ENCODE assay signal across 15 cellular contexts in genomic region chr19:4042731-4043082, GRCh38. TPM values are rescaled to one million over a fixed set of nuclear protein-coding genes. Genes with fewer than 3 reads are reported as not detected.
DNase-seq lines count a peak whose midpoint lies in the region; ATAC-seq, FAIRE-seq and TF ChIP-seq lines count a peak whose summit lies in the region.
"Had no signal": no experiment of that assay in that cellular context is flagged by ENCODE, and none has a peak within 500 bp of the region (broad histone marks: within the 10 kb centered on the region; RNA-seq: fewer than 3 reads in every experiment).

No MANE protein-coding gene starts in this region.

- no peak overlapping the region for H3K9ac ChIP-seq in HepG2 (ENCODE audit: insufficient read depth, low read depth, low read length)

- H3K79me2 ChIP-seq in HepG2 (ENCODE audit: insufficient read depth, low read length), result no peaks in the 10 kb centered on the region

- POLR2A ChIA-PET in HepG2 (lab: Yijun Ruan, JAX), result interaction anchor here (2.8 kb wide), 1 partner anchor 10 kb away, joined by 11 read pairs; no protein-coding TSS in a partner anchor

- no peak overlapping the region for H3K4me2 ChIP-seq in HepG2 (ENCODE audit: low read depth, low read length)

- no peak for TF ChIP-seq POLR2A in HepG2 (IDR thresholded peaks at IDR 0.05; ENCODE audit: insufficient read depth in 1 of 2, low read depth in 2 of 2, low read length in 2 of 2)

- TF ChIP-seq CTCF in HepG2 (CRISPR knock-in tag; IDR thresholded peaks at IDR 0.05), result no peak

- H3K27ac ChIP-seq in angular gyrus (ENCODE audit: low read depth, low read length) (peak overlapping the region; percentile 8), HepG2 (ENCODE audit: extremely low read length, insufficient read depth, low read length) (no peak overlapping the region)
- H3K27ac ChIP-seq: uterus had no signal

- H3K9me3 ChIP-seq in HepG2 (ENCODE audit: low read length), result no peaks in the 10 kb centered on the region
- H3K9me3 ChIP-seq: uterus had no signal

- intact Hi-C loops in HepG2 (cut with micrococcal nuclease; ENCODE audit: unreplicated experiment), result no loop called here

- peak; percentile 9 for ATAC-seq in HepG2
- ATAC-seq in stimulated activated effector memory CD8-positive, alpha-beta T cell treated with anti-CD3 and anti-CD28 coated beads, Interleukin-12 subunit alpha, Interleukin-12 subunit beta, amount 100 ng/mL, for 72 hours, result no peak
- ATAC-seq in HG03571 (IDR thresholded peaks at IDR 0.05; ENCODE audit: unreplicated experiment), result no peak
- no peak for ATAC-seq in GM18517 (IDR thresholded peaks at IDR 0.05; ENCODE audit: unreplicated experiment)

- FAIRE-seq in HepG2 (lab: Jason Lieb, UNC), result no peak

- peak; percentile 80 for DNase-seq in H7
- DNase-seq in HepG2 (ENCODE audit: low spot score), result no peak
- no peak for DNase-seq in stimulated activated effector memory CD8-positive, alpha-beta T cell treated with anti-CD3 and anti-CD28 coated beads, Interleukin-12 subunit alpha, Interleukin-12 subunit beta, amount 100 ng/mL, for 72 hours (ENCODE audit: low spot score in 2 of 2)
- no peak for DNase-seq in SKM-1 treated with dmso at 0.1 percent for 144 hours (lab: John Stamatoyannopoulos, UW; ENCODE audit: unreplicated experiment)
- DNase-seq in NCI-H524 treated with DMSO at 0.1 percent for 48 hours (lab: John Stamatoyannopoulos, UW), result no peak
- DNase-seq: glutamatergic neuron; NCI-H1436; NCI-H526; RPMI8226; stimulated activated CD4-positive, alpha-beta T cell treated with anti-CD3 and anti-CD28 coated beads, Interleukin-15, amount 100 ng/mL, for 24 hours; uterus had no signal

- TF ChIP-seq RAD21 in HepG2 (CRISPR knock-in tag; IDR thresholded peaks at IDR 0.05), result no peak

- WGBS in HepG2 (ENCODE audit: low lambda C conversion rate), result 80% methylated on average over 11 of the region's 14 CpGs

- H3K27ac Mint-ChIP-seq in stimulated activated effector memory CD8-positive, alpha-beta T cell treated with anti-CD3 and anti-CD28 coated beads, Interleukin-12 subunit alpha, Interleukin-12 subunit beta, amount 100 ng/mL, for 72 hours, result peak overlapping the region; percentile 82
- H3K27ac Mint-ChIP-seq: activated T-helper 17 cell treated with anti-CD3 and anti-CD28 coated beads, Interleukin-2, amount 50 U/mL, for 72 hours had no signal

- no peaks in the 10 kb centered on the region for H3K9me3 Mint-ChIP-seq in stimulated activated effector memory CD8-positive, alpha-beta T cell treated with anti-CD3 and anti-CD28 coated beads, Interleukin-12 subunit alpha, Interleukin-12 subunit beta, amount 100 ng/mL, for 72 hours
- H3K9me3 Mint-ChIP-seq: activated T-helper 17 cell treated with anti-CD3 and anti-CD28 coated beads, Interleukin-2, amount 50 U/mL, for 72 hours had no signal

- peaks cover 8% of the 10 kb centered on the region; the same call in 1 of the 2 replicates for H4K20me1 ChIP-seq in HepG2 (ENCODE audit: insufficient read depth, low read length)

- no peaks in the 10 kb centered on the region; the same call in 1 of the 2 replicates for H3K4me1 ChIP-seq in HepG2 (ENCODE audit: insufficient read depth, low read length)
- H3K4me1 ChIP-seq: uterus had no signal

- no peak overlapping the region for H2AFZ ChIP-seq in HepG2 (ENCODE audit: low read length)

- H3K4me1 Mint-ChIP-seq in stimulated activated effector memory CD8-positive, alpha-beta T cell treated with anti-CD3 and anti-CD28 coated beads, Interleukin-12 subunit alpha, Interleukin-12 subunit beta, amount 100 ng/mL, for 72 hours, result no peaks in the 10 kb centered on the region
- H3K4me1 Mint-ChIP-seq: activated T-helper 17 cell treated with anti-CD3 and anti-CD28 coated beads, Interleukin-2, amount 50 U/mL, for 72 hours had no signal

- in situ Hi-C loops in HepG2 (cut with HindIII; ENCODE audit: extremely low pct_ligation_motif_present, low pct_unique_long_range_greater_than_20kb), result no loop called here

- TF ChIP-seq EP300 in HepG2 (IDR thresholded peaks at IDR 0.05; ENCODE audit: low read depth in 2 of 2, low read length in 2 of 2), result no peak
- TF ChIP-seq EP300 in HepG2 (CRISPR knock-in tag; IDR thresholded peaks at IDR 0.05; ENCODE audit: borderline replicate concordance), result no peak

- BruUV-seq in HepG2 (replicated peaks; lab: Mats Ljungman, UMichigan), result no TSS peak

- no peak overlapping the region for H3K4me3 ChIP-seq in H7 (ENCODE audit: insufficient read depth, low read depth, low read length)
- H3K4me3 ChIP-seq in HepG2 (replicated peaks in 1 of 3; ENCODE audit: insufficient read depth in 1 of 3, low read depth in 2 of 3, low read length in 3 of 3), result no peak overlapping the region
- H3K4me3 ChIP-seq: uterus had no signal

- H3K27me3 ChIP-seq in H7 (ENCODE audit: control insufficient read depth, insufficient read depth, low read length) (no peaks in the 10 kb centered on the region), HepG2 (ENCODE audit: control insufficient read depth in 1 of 2, insufficient read depth in 2 of 2, low read length in 2 of 2) (no peaks in the 10 kb centered on the region; a peak in 1 of 5 replicates)
- H3K27me3 ChIP-seq: uterus had no signal

- H3K4me3 Mint-ChIP-seq in stimulated activated effector memory CD8-positive, alpha-beta T cell treated with anti-CD3 and anti-CD28 coated beads, Interleukin-12 subunit alpha, Interleukin-12 subunit beta, amount 100 ng/mL, for 72 hours, result no peak overlapping the region
- H3K4me3 Mint-ChIP-seq: activated T-helper 17 cell treated with anti-CD3 and anti-CD28 coated beads, Interleukin-2, amount 50 U/mL, for 72 hours had no signal

- H3K36me3 ChIP-seq in H7 (replicated peaks; ENCODE audit: control insufficient read depth, insufficient read depth, low read length) (no peaks in the 10 kb centered on the region; the same call in 1 of the 2 replicates), HepG2 (replicated peaks in 1 of 2; ENCODE audit: control insufficient read depth in 1 of 2, insufficient read depth in 2 of 2, low read length in 2 of 2) (peaks cover 6 to 10% of the 10 kb centered on the region in 2 experiments; a peak in 4 of 5 replicates)
- H3K36me3 ChIP-seq: uterus had no signal

- H3K36me3 Mint-ChIP-seq in stimulated activated effector memory CD8-positive, alpha-beta T cell treated with anti-CD3 and anti-CD28 coated beads, Interleukin-12 subunit alpha, Interleukin-12 subunit beta, amount 100 ng/mL, for 72 hours, result peaks cover 99% of the 10 kb centered on the region

- CTCF ChIA-PET in HepG2 (lab: Yijun Ruan, JAX; ENCODE audit: low intra/inter-chr PET ratio, low total read pairs), result no interaction called here

RNA-seq across cellular contexts. Expression of gene ZBTB7A, which starts 24.0 kb away (rescaled TPM):
- total RNA-seq in H7 (2014; rRNA removed; shearing (Covaris generic)), result 18.3 and 20.8 TPM in 2 replicates
- 3.5 and 3.6 TPM in 2 replicates for total RNA-seq in HepG2 (2016; rRNA removed; fragmentation: Illumina TruSeq; extraction: Trizol)
- total RNA-seq in HepG2 (2016; cell fraction: cytosol; rRNA removed; fragmentation: Illumina TruSeq; extraction: Trizol; ENCODE audit: low read depth), result 1.8 TPM in 2 replicates
- 2.7 and 3.2 TPM in 2 replicates for total RNA-seq in HepG2 (2016; cell fraction: insoluble cytoplasmic fraction; rRNA removed; fragmentation: Illumina TruSeq; extraction: Trizol)
- total RNA-seq in HepG2 (2016; cell fraction: membrane; rRNA removed; fragmentation: Illumina TruSeq; extraction: Trizol), result 3.7 and 4.3 TPM in 2 replicates
- 3.0 and 3.1 TPM in 2 replicates for total RNA-seq in HepG2 (2016; cell fraction: nucleus; rRNA removed; fragmentation: Illumina TruSeq; extraction: Trizol)
- 4.0 and 5.5 TPM in 2 replicates for polyA plus RNA-seq in HepG2 (2011; rRNA removed)
- polyA plus RNA-seq in HepG2 (2011; cell fraction: cytosol; rRNA removed), result 2.9 and 4.8 TPM in 2 replicates
- 23.5 and 34.3 TPM in 2 replicates for polyA plus RNA-seq in HepG2 (2011; cell fraction: nucleus; rRNA removed)
- 4.7 and 6.0 TPM in 2 replicates for polyA plus RNA-seq in HepG2 (2012)
- 0.96 and 1.2 TPM in 2 replicates for polyA plus RNA-seq in HepG2 (2016; cell fraction: cytosol; fragmentation: Illumina TruSeq; extraction: Trizol; ENCODE audit: low read depth)
- polyA plus RNA-seq in HepG2 (2016; cell fraction: insoluble cytoplasmic fraction; fragmentation: Illumina TruSeq; extraction: Trizol; ENCODE audit: low read depth), result 4.5 and 4.8 TPM in 2 replicates
- polyA plus RNA-seq in HepG2 (2016; cell fraction: membrane; fragmentation: Illumina TruSeq; extraction: Trizol; ENCODE audit: low read depth), result 2.7 and 3.0 TPM in 2 replicates
- 9.7 and 9.9 TPM in 2 replicates for polyA plus RNA-seq in HepG2 (2016; cell fraction: nucleus; fragmentation: Illumina TruSeq; extraction: Trizol; ENCODE audit: insufficient read depth, low read depth)
- polyA minus RNA-seq in HepG2 (2011; rRNA and poly(A)+ RNA removed; ENCODE audit: low replicate concordance), result 4.3 and 12.1 TPM in 2 replicates
- polyA minus RNA-seq in HepG2 (2011; cell fraction: cytosol; rRNA and poly(A)+ RNA removed), result 9.4 and 10.5 TPM in 2 replicates
- 5.0 and 5.4 TPM in 2 replicates for polyA minus RNA-seq in HepG2 (2011; cell fraction: nucleus; rRNA and poly(A)+ RNA removed)

RNA-seq across cellular contexts. Expression of gene PIAS4, which starts 35.2 kb away (rescaled TPM):
- 47.9 and 54.4 TPM in 2 replicates for total RNA-seq in H7 (2014; rRNA removed; shearing (Covaris generic))
- 20.1 and 22.4 TPM in 2 replicates for total RNA-seq in HepG2 (2016; rRNA removed; fragmentation: Illumina TruSeq; extraction: Trizol)
- total RNA-seq in HepG2 (2016; cell fraction: cytosol; rRNA removed; fragmentation: Illumina TruSeq; extraction: Trizol; ENCODE audit: low read depth), result 4.3 and 5.1 TPM in 2 replicates
- 16.7 and 23.3 TPM in 2 replicates for total RNA-seq in HepG2 (2016; cell fraction: insoluble cytoplasmic fraction; rRNA removed; fragmentation: Illumina TruSeq; extraction: Trizol)
- 9.8 and 11.2 TPM in 2 replicates for total RNA-seq in HepG2 (2016; cell fraction: membrane; rRNA removed; fragmentation: Illumina TruSeq; extraction: Trizol)
- 9.7 and 15.2 TPM in 2 replicates for total RNA-seq in HepG2 (2016; cell fraction: nucleus; rRNA removed; fragmentation: Illumina TruSeq; extraction: Trizol)
- polyA plus RNA-seq in HepG2 (2011; rRNA removed), result 8.7 and 9.0 TPM in 2 replicates
- polyA plus RNA-seq in HepG2 (2011; cell fraction: cytosol; rRNA removed), result 11.2 and 43.1 TPM in 2 replicates
- polyA plus RNA-seq in HepG2 (2011; cell fraction: nucleus; rRNA removed), result 22.4 and 27.4 TPM in 2 replicates
- 19.1 and 20.7 TPM in 2 replicates for polyA plus RNA-seq in HepG2 (2012)
- 3.3 and 3.5 TPM in 2 replicates for polyA plus RNA-seq in HepG2 (2016; cell fraction: cytosol; fragmentation: Illumina TruSeq; extraction: Trizol; ENCODE audit: low read depth)
- 18.2 and 33.3 TPM in 2 replicates for polyA plus RNA-seq in HepG2 (2016; cell fraction: insoluble cytoplasmic fraction; fragmentation: Illumina TruSeq; extraction: Trizol; ENCODE audit: low read depth)
- polyA plus RNA-seq in HepG2 (2016; cell fraction: membrane; fragmentation: Illumina TruSeq; extraction: Trizol; ENCODE audit: low read depth), result 5.6 and 5.9 TPM in 2 replicates
- polyA plus RNA-seq in HepG2 (2016; cell fraction: nucleus; fragmentation: Illumina TruSeq; extraction: Trizol; ENCODE audit: insufficient read depth, low read depth), result 36.3 and 39.1 TPM in 2 replicates
- polyA minus RNA-seq in HepG2 (2011; rRNA and poly(A)+ RNA removed; ENCODE audit: low replicate concordance), result 12.2 and 13.9 TPM in 2 replicates
- 5.1 and 7.7 TPM in 2 replicates for polyA minus RNA-seq in HepG2 (2011; cell fraction: cytosol; rRNA and poly(A)+ RNA removed)
- 14.5 and 15.1 TPM in 2 replicates for polyA minus RNA-seq in HepG2 (2011; cell fraction: nucleus; rRNA and poly(A)+ RNA removed)

RNA-seq across cellular contexts. Expression of gene EEF2, which starts 57.4 kb away (rescaled TPM):
- 2,968 and 3,290 TPM in 2 replicates for total RNA-seq in H7 (2014; rRNA removed; shearing (Covaris generic))
- 1,722 and 1,777 TPM in 2 replicates for total RNA-seq in HepG2 (2016; rRNA removed; fragmentation: Illumina TruSeq; extraction: Trizol)
- total RNA-seq in HepG2 (2016; cell fraction: cytosol; rRNA removed; fragmentation: Illumina TruSeq; extraction: Trizol; ENCODE audit: low read depth), result 663 and 837 TPM in 2 replicates
- total RNA-seq in HepG2 (2016; cell fraction: insoluble cytoplasmic fraction; rRNA removed; fragmentation: Illumina TruSeq; extraction: Trizol), result 1,312 and 1,845 TPM in 2 replicates
- 2,334 and 2,783 TPM in 2 replicates for total RNA-seq in HepG2 (2016; cell fraction: membrane; rRNA removed; fragmentation: Illumina TruSeq; extraction: Trizol)
- total RNA-seq in HepG2 (2016; cell fraction: nucleus; rRNA removed; fragmentation: Illumina TruSeq; extraction: Trizol), result 709 and 773 TPM in 2 replicates
- 1,441 and 1,465 TPM in 2 replicates for polyA plus RNA-seq in HepG2 (2011; rRNA removed)
- polyA plus RNA-seq in HepG2 (2011; cell fraction: cytosol; rRNA removed), result 1,619 and 2,301 TPM in 2 replicates
- 945 and 1,058 TPM in 2 replicates for polyA plus RNA-seq in HepG2 (2011; cell fraction: nucleus; rRNA removed)
- polyA plus RNA-seq in HepG2 (2012), result 2,825 and 3,817 TPM in 2 replicates
- polyA plus RNA-seq in HepG2 (2016; cell fraction: cytosol; fragmentation: Illumina TruSeq; extraction: Trizol; ENCODE audit: low read depth), result 660 and 778 TPM in 2 replicates
- polyA plus RNA-seq in HepG2 (2016; cell fraction: insoluble cytoplasmic fraction; fragmentation: Illumina TruSeq; extraction: Trizol; ENCODE audit: low read depth), result 1,198 and 1,548 TPM in 2 replicates
- 1,837 and 2,206 TPM in 2 replicates for polyA plus RNA-seq in HepG2 (2016; cell fraction: membrane; fragmentation: Illumina TruSeq; extraction: Trizol; ENCODE audit: low read depth)
- polyA plus RNA-seq in HepG2 (2016; cell fraction: nucleus; fragmentation: Illumina TruSeq; extraction: Trizol; ENCODE audit: insufficient read depth, low read depth), result 1,012 and 1,080 TPM in 2 replicates
- 1,462 and 3,209 TPM in 2 replicates for polyA minus RNA-seq in HepG2 (2011; rRNA and poly(A)+ RNA removed; ENCODE audit: low replicate concordance)
- 1,805 and 1,823 TPM in 2 replicates for polyA minus RNA-seq in HepG2 (2011; cell fraction: cytosol; rRNA and poly(A)+ RNA removed)
- 434 and 615 TPM in 2 replicates for polyA minus RNA-seq in HepG2 (2011; cell fraction: nucleus; rRNA and poly(A)+ RNA removed)
